ENCODE assay signal across 18 cellular contexts in the genomic region with DNA sequence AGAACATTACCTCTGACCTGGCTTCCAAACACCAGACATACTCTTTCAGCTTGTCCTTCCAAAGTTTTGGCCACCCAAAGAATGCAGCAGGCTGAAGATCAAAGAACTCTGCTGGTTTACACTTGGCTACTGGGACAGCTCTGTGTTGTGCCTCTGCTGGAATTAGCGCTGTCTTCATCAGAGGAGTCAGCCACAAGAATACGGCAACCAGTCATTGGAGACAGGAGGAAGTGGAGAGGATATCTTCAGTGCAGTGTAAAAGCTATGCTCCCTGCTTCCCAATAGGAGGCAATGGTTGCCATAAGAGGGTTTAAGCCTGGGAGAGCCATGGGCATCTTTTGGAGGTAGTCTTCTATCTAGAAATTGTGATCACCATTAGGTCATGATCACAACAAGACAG.
"Had no signal": no experiment of that assay in that cellular context is flagged by ENCODE, and none has a peak within 500 bp of the region (broad histone marks: within the 10 kb centered on the region; RNA-seq: fewer than 3 reads in every experiment).

No MANE protein-coding gene starts in this region.

- H3K9me3 ChIP-seq: tibial artery, uterus had no signal

- H3K9me3 Mint-ChIP-seq: activated T-cell treated with anti-CD3 and anti-CD28 coated beads, Interleukin-2, amount 50 U/mL, for 4 hours; nephron had no signal

- H3K4me1 ChIP-seq: uterus had no signal

- H3K4me3 Mint-ChIP-seq: activated CD8-positive, alpha-beta memory T cell treated with anti-CD3 and anti-CD28 coated beads, Interleukin-2, amount 10 ng/mL, durations not matched to agents 7 days and 5 days; activated naive CD8-positive, alpha-beta T cell; activated T-cell treated with anti-CD3 and anti-CD28 coated beads, Interleukin-2, amount 50 U/mL, for 4 hours; nephron had no signal

- H3K36me3 ChIP-seq: brain microvascular endothelial cell, tibial artery, uterus had no signal

- ATAC-seq: activated CD8-positive, alpha-beta memory T cell treated with anti-CD3 and anti-CD28 coated beads, Interleukin-2, amount 10 ng/mL, durations not matched to agents 7 days and 5 days; activated T-cell treated with anti-CD3 and anti-CD28 coated beads, Interleukin-2, amount 50 U/mL, for 4 hours had no signal

- DNase-seq: activated CD4-positive, alpha-beta T cell treated with anti-CD3 and anti-CD28 coated beads, Interleukin-2, amount 50 U/mL, for 4 hours; activated CD4-positive, CD25-positive, alpha-beta regulatory T cell treated with anti-CD3 and anti-CD28 coated beads, Interleukin-2, amount 50 U/mL, for 72 hours; activated CD8-positive, alpha-beta memory T cell treated with anti-CD3 and anti-CD28 coated beads, Interleukin-2, amount 10 ng/mL, durations not matched to agents 7 days and 5 days; activated effector memory CD4-positive, alpha-beta T cell treated with anti-CD3 and anti-CD28 coated beads, Interleukin-2, amount 50 U/mL, for 16 hours; activated T-cell treated with anti-CD3 and anti-CD28 coated beads, Interleukin-2, amount 50 U/mL, for 4 hours; amygdala; brain microvascular endothelial cell; cerebellar nuclear complex; dermis blood vessel endothelial cell; erythroblast; hypothalamus; mammary epithelial cell; stimulated activated CD4-positive, alpha-beta T cell treated with anti-CD3 and anti-CD28 coated beads, Interleukin-15, amount 100 ng/mL, for 24 hours; T-helper 2 cell; tibial artery; uterus had no signal

- H3K36me3 Mint-ChIP-seq: activated CD8-positive, alpha-beta memory T cell treated with anti-CD3 and anti-CD28 coated beads, Interleukin-2, amount 10 ng/mL, durations not matched to agents 7 days and 5 days; activated naive CD8-positive, alpha-beta T cell had no signal

- H3K27ac Mint-ChIP-seq: activated CD8-positive, alpha-beta memory T cell treated with anti-CD3 and anti-CD28 coated beads, Interleukin-2, amount 10 ng/mL, durations not matched to agents 7 days and 5 days; activated naive CD8-positive, alpha-beta T cell; nephron had no signal

- H3K27me3 ChIP-seq: brain microvascular endothelial cell, tibial artery, uterus had no signal

- H3K4me3 ChIP-seq: tibial artery, uterus had no signal

- H3K4me1 Mint-ChIP-seq: activated CD8-positive, alpha-beta memory T cell treated with anti-CD3 and anti-CD28 coated beads, Interleukin-2, amount 10 ng/mL, durations not matched to agents 7 days and 5 days had no signal

- H3K27ac ChIP-seq: brain microvascular endothelial cell, tibial artery, uterus had no signal
